8 cellular contexts compared by ENCODE assay signal in genomic region chr22:19853058-19853878, GRCh38. TPM values are rescaled to one million over a fixed set of nuclear protein-coding genes. Genes with fewer than 3 reads are reported as not detected.
DNase-seq lines count a peak whose midpoint lies in the region; ATAC-seq, FAIRE-seq and TF ChIP-seq lines count a peak whose summit lies in the region.

No MANE protein-coding gene starts in this region.

- no peak for TF ChIP-seq EP300 in esophagus muscularis mucosa (IDR thresholded peaks at IDR 0.05)

- 36% methylated on average over 9 of the region's 11 CpGs for WGBS in esophagus muscularis mucosa

- DNase-seq in D341Med (ENCODE audit: low spot score) (peak; percentile 31), PC-3 (no peak), esophagus muscularis mucosa (ENCODE audit: extremely low spot score) (no peak), posterior cingulate gyrus (no peak), D721Med (ENCODE audit: insufficient read length, low spot score) (no peak)
- DNase-seq in central memory CD4-positive, alpha-beta T cell = no peak

- intact Hi-C loops in PC-3 (cut with micrococcal nuclease) (loop anchor here (10.0 kb wide), 1 partner anchor 88 kb away; the partner anchor contains the start of gene TBX1), esophagus muscularis mucosa (cut with DNase I) (no loop called here), posterior cingulate gyrus (cut with DNase I) (no loop called here)

- TF ChIP-seq POLR2A in esophagus muscularis mucosa (IDR thresholded peaks at IDR 0.05; ENCODE audit: low read depth) = no peak

- H3K4me1 ChIP-seq in PC-3 (ENCODE audit: insufficient read depth, low read length) (peaks cover 61% of the 10 kb centered on the region), esophagus muscularis mucosa (peaks cover 28 to 49% (median 35%) of the 10 kb centered on the region in 4 donors), parathyroid adenoma (peaks cover 12% of the 10 kb centered on the region)

- POLR2A ChIA-PET in PC-3 (lab: Charles Lee; ENCODE audit: unreplicated experiment) = interaction anchor here (0.5 kb wide), 1 partner anchor 947 kb away, joined by 3 read pairs; the partner anchor contains the start of gene DGCR6

- no peak for TF ChIP-seq CTCF in PC-3 (conservative IDR thresholded peaks at IDR 0.05; ENCODE audit: low read depth, low read length)
- no peak for TF ChIP-seq CTCF in esophagus muscularis mucosa (IDR thresholded peaks at IDR 0.05)
- TF ChIP-seq CTCF in parathyroid adenoma (IDR thresholded peaks at IDR 0.05) = no peak
- TF ChIP-seq CTCF in D721Med (IDR thresholded peaks at IDR 0.05; ENCODE audit: insufficient read depth, missing control alignments) = no peak

- CTCF ChIA-PET in PC-3 (lab: Charles Lee) = no interaction called here

- no peak for FAIRE-seq in D721Med (lab: Jason Lieb, UNC)

- H2AFZ ChIP-seq in PC-3 (ENCODE audit: low read length) (no peak overlapping the region), parathyroid adenoma (no peak overlapping the region)

- ATAC-seq in PC-3 (no peak), HG03442 (IDR thresholded peaks at IDR 0.05; ENCODE audit: unreplicated experiment) (no peak)

- no peaks in the 10 kb centered on the region for H3K27me3 ChIP-seq in PC-3 (ENCODE audit: low read length)
- no peaks in the 10 kb centered on the region for H3K27me3 ChIP-seq in esophagus muscularis mucosa
- H3K27me3 ChIP-seq in parathyroid adenoma (ENCODE audit: control insufficient read depth, insufficient read depth, low read length) = no peaks in the 10 kb centered on the region

- H3K4me3 ChIP-seq in PC-3 (ENCODE audit: low read length) (peak overlapping the region; percentile 96), esophagus muscularis mucosa (peak overlapping the region; percentile 73 to 91 (median 78)), parathyroid adenoma (ENCODE audit: low read depth, low read length) (peak overlapping the region; percentile 91)

- H3K79me2 ChIP-seq in PC-3 (ENCODE audit: low read length) (peaks cover 66% of the 10 kb centered on the region), parathyroid adenoma (peaks cover 8% of the 10 kb centered on the region)

- H3K9me3 ChIP-seq in PC-3 (ENCODE audit: low read length) (no peaks in the 10 kb centered on the region), esophagus muscularis mucosa (no peaks in the 10 kb centered on the region), parathyroid adenoma (ENCODE audit: control insufficient read depth, low read length) (no peaks in the 10 kb centered on the region)

- peaks cover 24% of the 10 kb centered on the region for H4K20me1 ChIP-seq in PC-3 (ENCODE audit: low read length)

- H3K27ac ChIP-seq in PC-3 (ENCODE audit: low read length) (no peak overlapping the region), esophagus muscularis mucosa (replicated peaks in 1 of 4) (peak overlapping the region; percentile 92 to 98 (median 94)), parathyroid adenoma (peak overlapping the region; percentile 97)

- BruUV-seq in PC-3 (replicated peaks; lab: Mats Ljungman, UMichigan) = no TSS peak

- H3K4me2 ChIP-seq in PC-3 (ENCODE audit: low read length) = peak overlapping the region; percentile 99
- peak overlapping the region; percentile 98 for H3K4me2 ChIP-seq in parathyroid adenoma (ENCODE audit: low read length)

- peaks cover 10% of the 10 kb centered on the region; the same call in 1 of the 2 replicates for H3K36me3 ChIP-seq in PC-3 (ENCODE audit: low read depth, low read length)
- peaks cover 8 to 32% (median 29%) of the 10 kb centered on the region in 4 donors for H3K36me3 ChIP-seq in esophagus muscularis mucosa
- H3K36me3 ChIP-seq in parathyroid adenoma (ENCODE audit: control insufficient read depth, insufficient read depth, low read length) = no peaks in the 10 kb centered on the region

- H3K9me2 ChIP-seq in PC-3 (replicated peaks; ENCODE audit: low read length) = no peaks in the 10 kb centered on the region

- H3F3A ChIP-seq in PC-3 (ENCODE audit: low read length, unreplicated experiment) = no peaks in the 10 kb centered on the region

- H3K9ac ChIP-seq in PC-3 (ENCODE audit: low read length) (peak overlapping the region; percentile 95), parathyroid adenoma (peak overlapping the region; percentile 53)

RNA-seq across cellular contexts. Expression of gene GNB1L, which starts 1.4 kb away (rescaled TPM):
- total RNA-seq in PC-3 (2014; rRNA removed) (27.0 and 28.8 TPM in 2 replicates), esophagus muscularis mucosa (1 to 10 TPM; 4.6 to 8.7 (median 6.8) TPM)

RNA-seq across cellular contexts. Expression of gene RTL10, which starts 1.4 kb away (rescaled TPM):
- total RNA-seq in PC-3 (2014; rRNA removed) (7.8 and 12.2 TPM in 2 replicates), esophagus muscularis mucosa (10 to 100 TPM in 2 of 4 donors, 1 to 10 TPM in 2; 5.6 to 14.8 (median 11.1) TPM)
